In the genomic region with DNA sequence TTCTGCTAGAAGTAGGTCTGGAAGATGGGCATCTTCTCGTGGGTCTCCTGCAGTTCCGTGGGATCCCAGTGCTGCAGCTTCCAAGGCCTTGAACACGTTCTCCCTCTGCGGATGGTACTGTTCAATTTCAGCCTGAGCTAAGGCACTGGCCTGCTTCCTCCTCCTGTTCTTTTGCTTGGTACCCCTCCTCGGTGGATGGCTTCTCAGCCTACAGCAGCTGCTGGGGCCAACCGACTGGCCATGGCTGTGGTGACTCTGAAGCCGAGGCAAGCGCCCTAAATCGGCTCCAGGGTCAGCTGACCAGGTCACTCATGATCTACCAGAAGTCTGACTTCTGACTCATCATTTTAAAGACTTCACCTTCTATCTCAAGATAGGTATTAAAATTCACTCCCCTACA, we compare ENCODE assay signal across 1 cellular context.
TF ChIP-seq lines count a peak whose summit lies in the region.

No MANE protein-coding gene starts in this region.

TF ChIP-seq in K562, 482 proteins besides CTCF, POLR2A, EP300 and RAD21:
- TF ChIP-seq ZNF316 (IDR thresholded peaks at IDR 0.05) (peak; percentile 57), HLTF (IDR thresholded peaks at IDR 0.05) (no peak)
TF ChIP-seq in K562: peak in this region for 1.
